23 cellular contexts compared by ENCODE assay signal in the genomic region with DNA sequence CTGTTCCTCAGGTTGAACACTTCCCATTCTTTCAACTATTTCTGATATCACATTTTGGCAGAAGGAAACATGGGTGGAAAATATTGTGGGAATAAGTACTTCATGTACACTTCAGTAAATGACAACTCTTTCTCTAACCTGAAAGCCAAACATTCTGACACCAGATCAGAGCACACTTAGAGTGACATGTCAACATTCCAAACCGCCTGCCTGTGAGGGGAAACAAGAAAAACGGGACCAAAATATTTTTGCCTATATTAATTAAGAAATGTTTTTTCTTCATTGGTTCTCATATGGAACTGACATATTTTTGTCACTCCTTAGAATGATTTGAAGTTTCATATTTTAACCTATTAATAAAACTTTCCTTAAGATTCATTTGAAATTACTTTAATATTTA.
DNase-seq lines count a peak whose midpoint lies in the region; FAIRE-seq and TF ChIP-seq lines count a peak whose summit lies in the region.
"Had no signal": no experiment of that assay in that cellular context is flagged by ENCODE, and none has a peak within 500 bp of the region (broad histone marks: within the 10 kb centered on the region; RNA-seq: fewer than 3 reads in every experiment).

No MANE protein-coding gene starts in this region.

- H3K9me3 Mint-ChIP-seq in activated CD4-positive, alpha-beta T cell treated with anti-CD3 and anti-CD28 coated beads, Interleukin-2, amount 10 ng/mL, durations not matched to agents 24 days and 14 days: no peaks in the 10 kb centered on the region
- peaks cover 13% of the 10 kb centered on the region for H3K9me3 Mint-ChIP-seq in type B pancreatic cell

- no peaks in the 10 kb centered on the region for H3K36me3 Mint-ChIP-seq in activated CD4-positive, alpha-beta T cell treated with anti-CD3 and anti-CD28 coated beads, Interleukin-2, amount 10 ng/mL, durations not matched to agents 24 days and 14 days (ENCODE audit: low read depth)
- peaks cover 11% of the 10 kb centered on the region for H3K36me3 Mint-ChIP-seq in type B pancreatic cell
- H3K36me3 Mint-ChIP-seq: CD14-positive monocyte had no signal

- no peak overlapping the region for H3K4me3 Mint-ChIP-seq in activated CD4-positive, alpha-beta T cell treated with anti-CD3 and anti-CD28 coated beads, Interleukin-2, amount 10 ng/mL, durations not matched to agents 24 days and 14 days
- peak overlapping the region; percentile 77 for H3K4me3 Mint-ChIP-seq in type B pancreatic cell
- H3K4me3 Mint-ChIP-seq: CD14-positive monocyte; CD4-positive, alpha-beta T cell; CD8-positive, alpha-beta memory T cell; GM23338; H9 had no signal

- DNase-seq in activated CD4-positive, alpha-beta T cell treated with anti-CD3 and anti-CD28 coated beads, Interleukin-2, amount 10 ng/mL, durations not matched to agents 24 days and 14 days: peak; percentile 18
- DNase-seq in activated CD4-positive, alpha-beta T cell treated with anti-CD3 and anti-CD28 coated beads for 48 hours: no peak
- DNase-seq in kidney: no peak
- no peak for DNase-seq in type B pancreatic cell (ENCODE audit: extremely low spot score, unreplicated experiment)
- no peak for DNase-seq in cerebellum (ENCODE audit: low spot score)
- DNase-seq in NCI-H510A (lab: John Stamatoyannopoulos, UW): no peak
- DNase-seq: AML-193; BE2C; CD4-positive, alpha-beta T cell; CD8-positive, alpha-beta memory T cell; DMS 273 treated with DMSO at 0.1 percent for 48 hours; DMS79; EL; GDM1; H9 had no signal

- FAIRE-seq in kidney (lab: Jason Lieb, UNC): peak; percentile 70
- FAIRE-seq: A204.1, D721Med, GM12891, GM18507 had no signal

- no peaks in the 10 kb centered on the region for H3K36me3 ChIP-seq in kidney (ENCODE audit: control insufficient read depth in 1 of 2, insufficient read depth in 2 of 2, low read length in 2 of 2)
- H3K36me3 ChIP-seq: BE2C; BLaER1 treated with 17β-estradiol and CSF1 and Interleukin-3, amounts not matched to agents 10 nM and 100 nM had no signal

- no peaks in the 10 kb centered on the region for H3K9me3 ChIP-seq in kidney (ENCODE audit: control insufficient read depth in 1 of 2, low read length in 2 of 2)
- H3K9me3 ChIP-seq: BE2C had no signal

- no peaks in the 10 kb centered on the region for H3K4me1 ChIP-seq in kidney (ENCODE audit: control insufficient read depth in 1 of 2, insufficient read depth in 1 of 2, low read depth in 1 of 2, low read length in 2 of 2)
- H3K4me1 ChIP-seq: BE2C had no signal

- no peak for TF ChIP-seq CTCF in kidney (IDR thresholded peaks at IDR 0.05; ENCODE audit: borderline replicate concordance, extremely low read depth, insufficient read depth)
- no peak for TF ChIP-seq CTCF in type B pancreatic cell (conservative IDR thresholded peaks at IDR 0.05)

- H3K9ac ChIP-seq in kidney (ENCODE audit: low read length in 2 of 2): no peak overlapping the region
- H3K9ac ChIP-seq: BLaER1 treated with 17β-estradiol and CSF1 and Interleukin-3, amounts not matched to agents 10 nM and 100 nM had no signal

- no peak overlapping the region for H3K27ac ChIP-seq in kidney (ENCODE audit: low read depth in 2 of 2, low read length in 2 of 2)
- H3K27ac ChIP-seq: 22Rv1; BLaER1 treated with 17β-estradiol and CSF1 and Interleukin-3, amounts not matched to agents 10 nM and 100 nM had no signal

- H3K4me3 ChIP-seq in kidney (ENCODE audit: low read length in 2 of 2): no peak overlapping the region
- H3K4me3 ChIP-seq: BLaER1 treated with 17β-estradiol and CSF1 and Interleukin-3, amounts not matched to agents 10 nM and 100 nM; GM23338 had no signal

- no peak overlapping the region for H3K27ac Mint-ChIP-seq in activated CD4-positive, alpha-beta T cell treated with anti-CD3 and anti-CD28 coated beads, Interleukin-2, amount 10 ng/mL, durations not matched to agents 24 days and 14 days
- peak overlapping the region; percentile 92 for H3K27ac Mint-ChIP-seq in type B pancreatic cell
- H3K27ac Mint-ChIP-seq: CD14-positive monocyte; CD4-positive, alpha-beta T cell; CD8-positive, alpha-beta memory T cell; GM23338; H9 had no signal

- intact Hi-C loops in activated CD4-positive, alpha-beta T cell treated with anti-CD3 and anti-CD28 coated beads, Interleukin-2, amount 10 ng/mL, durations not matched to agents 24 days and 14 days (cut with micrococcal nuclease): no loop called here
- intact Hi-C loops in kidney (cut with DNase I): no loop called here

- no peaks in the 10 kb centered on the region for H3K27me3 Mint-ChIP-seq in activated CD4-positive, alpha-beta T cell treated with anti-CD3 and anti-CD28 coated beads, Interleukin-2, amount 10 ng/mL, durations not matched to agents 24 days and 14 days
- H3K27me3 Mint-ChIP-seq in type B pancreatic cell: no peaks in the 10 kb centered on the region

- H3K4me1 Mint-ChIP-seq in activated CD4-positive, alpha-beta T cell treated with anti-CD3 and anti-CD28 coated beads, Interleukin-2, amount 10 ng/mL, durations not matched to agents 24 days and 14 days: no peaks in the 10 kb centered on the region
- H3K4me1 Mint-ChIP-seq in type B pancreatic cell (ENCODE audit: unreplicated experiment): peaks cover 14% of the 10 kb centered on the region
- H3K4me1 Mint-ChIP-seq: CD14-positive monocyte; CD8-positive, alpha-beta memory T cell had no signal
